In the genomic region with DNA sequence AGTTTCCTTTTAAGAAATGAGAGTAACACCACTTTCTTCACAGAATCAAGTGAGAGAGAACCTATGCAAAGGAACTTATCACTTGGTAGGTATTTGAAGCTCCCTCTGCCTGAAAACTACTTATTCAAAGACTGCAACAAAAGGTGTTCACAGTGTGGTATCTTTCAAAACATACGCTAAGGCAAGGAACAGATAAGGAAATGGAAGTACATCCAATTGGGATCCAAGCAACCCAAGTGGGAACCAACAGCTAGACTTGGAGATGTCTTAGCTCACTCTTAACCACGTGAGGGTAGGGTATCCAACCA, we compare ENCODE assay signal across 1 cellular context.
TF ChIP-seq lines count a peak whose summit lies in the region.

No MANE protein-coding gene starts in this region.

TF ChIP-seq in K562, 482 proteins besides CTCF, POLR2A, EP300 and RAD21 (continued from another document):
- TF ChIP-seq, protein P1, sequence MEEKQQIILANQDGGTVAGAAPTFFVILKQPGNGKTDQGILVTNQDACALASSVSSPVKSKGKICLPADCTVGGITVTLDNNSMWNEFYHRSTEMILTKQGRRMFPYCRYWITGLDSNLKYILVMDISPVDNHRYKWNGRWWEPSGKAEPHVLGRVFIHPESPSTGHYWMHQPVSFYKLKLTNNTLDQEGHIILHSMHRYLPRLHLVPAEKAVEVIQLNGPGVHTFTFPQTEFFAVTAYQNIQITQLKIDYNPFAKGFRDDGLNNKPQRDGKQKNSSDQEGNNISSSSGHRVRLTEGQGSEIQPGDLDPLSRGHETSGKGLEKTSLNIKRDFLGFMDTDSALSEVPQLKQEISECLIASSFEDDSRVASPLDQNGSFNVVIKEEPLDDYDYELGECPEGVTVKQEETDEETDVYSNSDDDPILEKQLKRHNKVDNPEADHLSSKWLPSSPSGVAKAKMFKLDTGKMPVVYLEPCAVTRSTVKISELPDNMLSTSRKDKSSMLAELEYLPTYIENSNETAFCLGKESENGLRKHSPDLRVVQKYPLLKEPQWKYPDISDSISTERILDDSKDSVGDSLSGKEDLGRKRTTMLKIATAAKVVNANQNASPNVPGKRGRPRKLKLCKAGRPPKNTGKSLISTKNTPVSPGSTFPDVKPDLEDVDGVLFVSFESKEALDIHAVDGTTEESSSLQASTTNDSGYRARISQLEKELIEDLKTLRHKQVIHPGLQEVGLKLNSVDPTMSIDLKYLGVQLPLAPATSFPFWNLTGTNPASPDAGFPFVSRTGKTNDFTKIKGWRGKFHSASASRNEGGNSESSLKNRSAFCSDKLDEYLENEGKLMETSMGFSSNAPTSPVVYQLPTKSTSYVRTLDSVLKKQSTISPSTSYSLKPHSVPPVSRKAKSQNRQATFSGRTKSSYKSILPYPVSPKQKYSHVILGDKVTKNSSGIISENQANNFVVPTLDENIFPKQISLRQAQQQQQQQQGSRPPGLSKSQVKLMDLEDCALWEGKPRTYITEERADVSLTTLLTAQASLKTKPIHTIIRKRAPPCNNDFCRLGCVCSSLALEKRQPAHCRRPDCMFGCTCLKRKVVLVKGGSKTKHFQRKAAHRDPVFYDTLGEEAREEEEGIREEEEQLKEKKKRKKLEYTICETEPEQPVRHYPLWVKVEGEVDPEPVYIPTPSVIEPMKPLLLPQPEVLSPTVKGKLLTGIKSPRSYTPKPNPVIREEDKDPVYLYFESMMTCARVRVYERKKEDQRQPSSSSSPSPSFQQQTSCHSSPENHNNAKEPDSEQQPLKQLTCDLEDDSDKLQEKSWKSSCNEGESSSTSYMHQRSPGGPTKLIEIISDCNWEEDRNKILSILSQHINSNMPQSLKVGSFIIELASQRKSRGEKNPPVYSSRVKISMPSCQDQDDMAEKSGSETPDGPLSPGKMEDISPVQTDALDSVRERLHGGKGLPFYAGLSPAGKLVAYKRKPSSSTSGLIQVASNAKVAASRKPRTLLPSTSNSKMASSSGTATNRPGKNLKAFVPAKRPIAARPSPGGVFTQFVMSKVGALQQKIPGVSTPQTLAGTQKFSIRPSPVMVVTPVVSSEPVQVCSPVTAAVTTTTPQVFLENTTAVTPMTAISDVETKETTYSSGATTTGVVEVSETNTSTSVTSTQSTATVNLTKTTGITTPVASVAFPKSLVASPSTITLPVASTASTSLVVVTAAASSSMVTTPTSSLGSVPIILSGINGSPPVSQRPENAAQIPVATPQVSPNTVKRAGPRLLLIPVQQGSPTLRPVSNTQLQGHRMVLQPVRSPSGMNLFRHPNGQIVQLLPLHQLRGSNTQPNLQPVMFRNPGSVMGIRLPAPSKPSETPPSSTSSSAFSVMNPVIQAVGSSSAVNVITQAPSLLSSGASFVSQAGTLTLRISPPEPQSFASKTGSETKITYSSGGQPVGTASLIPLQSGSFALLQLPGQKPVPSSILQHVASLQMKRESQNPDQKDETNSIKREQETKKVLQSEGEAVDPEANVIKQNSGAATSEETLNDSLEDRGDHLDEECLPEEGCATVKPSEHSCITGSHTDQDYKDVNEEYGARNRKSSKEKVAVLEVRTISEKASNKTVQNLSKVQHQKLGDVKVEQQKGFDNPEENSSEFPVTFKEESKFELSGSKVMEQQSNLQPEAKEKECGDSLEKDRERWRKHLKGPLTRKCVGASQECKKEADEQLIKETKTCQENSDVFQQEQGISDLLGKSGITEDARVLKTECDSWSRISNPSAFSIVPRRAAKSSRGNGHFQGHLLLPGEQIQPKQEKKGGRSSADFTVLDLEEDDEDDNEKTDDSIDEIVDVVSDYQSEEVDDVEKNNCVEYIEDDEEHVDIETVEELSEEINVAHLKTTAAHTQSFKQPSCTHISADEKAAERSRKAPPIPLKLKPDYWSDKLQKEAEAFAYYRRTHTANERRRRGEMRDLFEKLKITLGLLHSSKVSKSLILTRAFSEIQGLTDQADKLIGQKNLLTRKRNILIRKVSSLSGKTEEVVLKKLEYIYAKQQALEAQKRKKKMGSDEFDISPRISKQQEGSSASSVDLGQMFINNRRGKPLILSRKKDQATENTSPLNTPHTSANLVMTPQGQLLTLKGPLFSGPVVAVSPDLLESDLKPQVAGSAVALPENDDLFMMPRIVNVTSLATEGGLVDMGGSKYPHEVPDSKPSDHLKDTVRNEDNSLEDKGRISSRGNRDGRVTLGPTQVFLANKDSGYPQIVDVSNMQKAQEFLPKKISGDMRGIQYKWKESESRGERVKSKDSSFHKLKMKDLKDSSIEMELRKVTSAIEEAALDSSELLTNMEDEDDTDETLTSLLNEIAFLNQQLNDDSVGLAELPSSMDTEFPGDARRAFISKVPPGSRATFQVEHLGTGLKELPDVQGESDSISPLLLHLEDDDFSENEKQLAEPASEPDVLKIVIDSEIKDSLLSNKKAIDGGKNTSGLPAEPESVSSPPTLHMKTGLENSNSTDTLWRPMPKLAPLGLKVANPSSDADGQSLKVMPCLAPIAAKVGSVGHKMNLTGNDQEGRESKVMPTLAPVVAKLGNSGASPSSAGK (IDR thresholded peaks at IDR 0.05): peak; percentile 75; the same call in 1 of the 2 replicates
- 0 out of 2 replicates have a peak, but pooled peaks have one; percentile 46 for TF ChIP-seq ZNF584 (CRISPR knock-in tag; IDR thresholded peaks at IDR 0.05; ENCODE audit: low read depth)
- no peak for TF ChIP-seq TRIM28 (IDR thresholded peaks at IDR 0.05)
- TF ChIP-seq RAD51 (IDR thresholded peaks at IDR 0.05; ENCODE audit: borderline replicate concordance, low read depth): peak; percentile 49; the same call in 1 of the 2 replicates
- TF ChIP-seq USF1 (CRISPR knock-in tag; IDR thresholded peaks at IDR 0.05): peak; percentile 90
- TF ChIP-seq FUS (optimal IDR thresholded peaks at IDR 0.05; ENCODE audit: low read depth, low read length): no peak
- TF ChIP-seq, protein P2, sequence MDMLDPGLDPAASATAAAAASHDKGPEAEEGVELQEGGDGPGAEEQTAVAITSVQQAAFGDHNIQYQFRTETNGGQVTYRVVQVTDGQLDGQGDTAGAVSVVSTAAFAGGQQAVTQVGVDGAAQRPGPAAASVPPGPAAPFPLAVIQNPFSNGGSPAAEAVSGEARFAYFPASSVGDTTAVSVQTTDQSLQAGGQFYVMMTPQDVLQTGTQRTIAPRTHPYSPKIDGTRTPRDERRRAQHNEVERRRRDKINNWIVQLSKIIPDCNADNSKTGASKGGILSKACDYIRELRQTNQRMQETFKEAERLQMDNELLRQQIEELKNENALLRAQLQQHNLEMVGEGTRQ (CRISPR knock-in tag; IDR thresholded peaks at IDR 0.05): peak; percentile 77
- no peak for TF ChIP-seq TOE1 (IDR thresholded peaks at IDR 0.05; ENCODE audit: borderline replicate concordance)
- no peak for TF ChIP-seq TOE1 (CRISPR knock-in tag; IDR thresholded peaks at IDR 0.05; ENCODE audit: borderline replicate concordance, low read depth)
- no peak for TF ChIP-seq CREB1 (IDR thresholded peaks at IDR 0.05)
- TF ChIP-seq CREB1 (CRISPR knock-in tag; IDR thresholded peaks at IDR 0.05): 0 out of 2 replicates have a peak, but pooled peaks have one; percentile 12
- peak; percentile 54 for TF ChIP-seq TCF3 (CRISPR knock-in tag; IDR thresholded peaks at IDR 0.05)
- TF ChIP-seq CBFA2T2 (conservative IDR thresholded peaks at IDR 0.05): 0 out of 2 replicates have a peak, but pooled peaks have one; percentile 8
- no peak for TF ChIP-seq ZNF41 (CRISPR knock-in tag; conservative IDR thresholded peaks at IDR 0.05)
- TF ChIP-seq HNRNPL (IDR thresholded peaks at IDR 0.05; ENCODE audit: low read depth, low read length): no peak
- TF ChIP-seq TEAD4 (IDR thresholded peaks at IDR 0.05; ENCODE audit: low read length): peak; percentile 55
- no peak for TF ChIP-seq TEAD4 (CRISPR knock-in tag; IDR thresholded peaks at IDR 0.05; ENCODE audit: borderline replicate concordance)
- no peak for TF ChIP-seq FOXM1 (IDR thresholded peaks at IDR 0.05; ENCODE audit: low read depth)
- 0 out of 2 replicates have a peak, but pooled peaks have one; percentile 20 for TF ChIP-seq FOXM1 (CRISPR knock-in tag; IDR thresholded peaks at IDR 0.05; ENCODE audit: low read depth)
- TF ChIP-seq ZFP30 (CRISPR knock-in tag; IDR thresholded peaks at IDR 0.05; ENCODE audit: borderline replicate concordance): no peak
